10 cellular contexts compared by ENCODE assay signal in genomic region chr15:74978503-74978902, GRCh38. TPM values are rescaled to one million over a fixed set of nuclear protein-coding genes. Genes with fewer than 3 reads are reported as not detected.
DNase-seq lines count a peak whose midpoint lies in the region; ATAC-seq and TF ChIP-seq lines count a peak whose summit lies in the region.
"Had no signal": no experiment of that assay in that cellular context is flagged by ENCODE, and none has a peak within 500 bp of the region (broad histone marks: within the 10 kb centered on the region; RNA-seq: fewer than 3 reads in every experiment).

No MANE protein-coding gene starts in this region.

- ATAC-seq in HG02759 (IDR thresholded peaks at IDR 0.05; ENCODE audit: unreplicated experiment): no peak

- no peaks in the 10 kb centered on the region for H3K4me1 ChIP-seq in thyroid gland
- H3K4me1 ChIP-seq: BLaER1 treated with 17β-estradiol and CSF1 and Interleukin-3, amounts not matched to agents 10 nM and 100 nM had no signal

- DNase-seq in activated gamma-delta T cell treated with Interleukin-2 at 50 U/mL for 16 hours: peak; percentile 62
- no peak for DNase-seq in activated gamma-delta T cell (lab: John Stamatoyannopoulos, UW)
- DNase-seq in activated CD8-positive, alpha-beta memory T cell treated with anti-CD3 and anti-CD28 coated beads, Interleukin-2, amount 50 U/mL, for 24 hours (ENCODE audit: extremely low read depth): peak; percentile 14
- DNase-seq in foreskin fibroblast: peak; percentile 59 to 66
- peak; percentile 61 to 63 for DNase-seq in thyroid gland
- DNase-seq in NCI-H446 treated with DMSO at 0.1 percent for 48 hours (lab: John Stamatoyannopoulos, UW): no peak
- DNase-seq in HuH-7 (ENCODE audit: low spot score): no peak
- DNase-seq: NCI-H226 had no signal

- H3K9me3 ChIP-seq in thyroid gland: no peaks in the 10 kb centered on the region
- H3K9me3 ChIP-seq: BLaER1 treated with 17β-estradiol and CSF1 and Interleukin-3, amounts not matched to agents 10 nM and 100 nM had no signal

- H3K27ac ChIP-seq in thyroid gland: no peak overlapping the region
- H3K27ac ChIP-seq: BLaER1 treated with 17β-estradiol and CSF1 and Interleukin-3, amounts not matched to agents 10 nM and 100 nM had no signal

- 11 to 13% methylated on average over 3 of the region's 3 CpGs for WGBS in thyroid gland, 2 donors

- H3K4me3 ChIP-seq in foreskin fibroblast (ENCODE audit: low read depth in 1 of 2, low read length in 2 of 2) (no peak overlapping the region), thyroid gland (replicated peaks in 1 of 3) (no peak overlapping the region)
- H3K4me3 ChIP-seq: BLaER1 treated with 17β-estradiol and CSF1 and Interleukin-3, amounts not matched to agents 10 nM and 100 nM had no signal

- no peaks in the 10 kb centered on the region for H3K27me3 ChIP-seq in thyroid gland
- H3K27me3 ChIP-seq: BLaER1 treated with 17β-estradiol and CSF1 and Interleukin-3, amounts not matched to agents 10 nM and 100 nM had no signal

- TF ChIP-seq CTCF in foreskin fibroblast (IDR thresholded peaks at IDR 0.05; ENCODE audit: low read depth, low read length) (no peak), thyroid gland (IDR thresholded peaks at IDR 0.05) (no peak)

- intact Hi-C loops in thyroid gland (cut with DNase I): no loop called here

- H3K36me3 ChIP-seq in thyroid gland: no peaks in the 10 kb centered on the region
- H3K36me3 ChIP-seq: BLaER1 treated with 17β-estradiol and CSF1 and Interleukin-3, amounts not matched to agents 10 nM and 100 nM had no signal

- no peak for TF ChIP-seq POLR2A in thyroid gland (IDR thresholded peaks at IDR 0.05)

RNA-seq across cellular contexts. Expression of gene SCAMP5, which starts 16.9 kb away (rescaled TPM):
- 10 to 100 TPM in 2 of 4 donors, 1 to 10 TPM in 2; 7.6 to 16.7 (median 10.1) TPM for total RNA-seq in thyroid gland

RNA-seq across cellular contexts. Expression of gene RPP25, which starts 21.9 kb away (rescaled TPM):
- 10 to 100 TPM; 14.2 to 23.1 (median 16.4) TPM for total RNA-seq in thyroid gland

RNA-seq across cellular contexts. Expression of gene COX5A, which starts 40.6 kb away (rescaled TPM):
- 100 to 1,000 TPM; 103 to 235 (median 166) TPM for total RNA-seq in thyroid gland

RNA-seq across cellular contexts. Expression of gene PPCDC, which starts 44.9 kb away (rescaled TPM):
- 10 to 100 TPM in 3 of 4 donors, 1 to 10 TPM in 1; 3.5 to 31.2 (median 20.6) TPM for total RNA-seq in thyroid gland

Comparison
In these comparisons a context has a peak if more than half of its experiments do, and no peak if none do; other contexts are left out.
1. DNase-seq: peak in activated gamma-delta T cell treated with Interleukin-2 at 50 U/mL for 16 hours (single experiment), activated CD8-positive, alpha-beta memory T cell treated with anti-CD3 and anti-CD28 coated beads, Interleukin-2, amount 50 U/mL, for 24 hours (single experiment), foreskin fibroblast (2 of 2) and thyroid gland (2 of 2); none in activated gamma-delta T cell (single experiment), NCI-H446 treated with DMSO at 0.1 percent for 48 hours (single experiment) and HuH-7 (single experiment).